ENCODE assay signal across 37 cellular contexts in genomic region chr7:8411103-8411502, GRCh38. TPM values are rescaled to one million over a fixed set of nuclear protein-coding genes. Genes with fewer than 3 reads are reported as not detected.
"Had no signal": no experiment of that assay in that cellular context is flagged by ENCODE, and none has a peak within 500 bp of the region (broad histone marks: within the 10 kb centered on the region; RNA-seq: fewer than 3 reads in every experiment).

No MANE protein-coding gene starts in this region.

- H3K36me3 ChIP-seq: MG63 had no signal

- H3K4me3 ChIP-seq: MG63 had no signal

- DNase-seq: MG63, MM.1S, MV-4-11, NCI-H1048, NCI-H1092, NCI-H1092 treated with DMSO at 0.1 percent for 48 hours, NCI-H1105, NCI-H1105 treated with DMSO at 0.1 percent for 48 hours, NCI-H1417, NCI-H1417 treated with DMSO at 0.1 percent for 48 hours, NCI-H1436, NCI-H1436 treated with DMSO at 0.1 percent for 48 hours, NCI-H146, NCI-H1694, NCI-H1694 treated with DMSO at 0.1 percent for 48 hours, NCI-H187, NCI-H187 treated with DMSO at 0.1 percent for 48 hours, NCI-H1930, NCI-H2029, NCI-H2029 treated with DMSO at 0.1 percent for 48 hours, NCI-H2081, NCI-H2081 treated with DMSO at 0.1 percent for 48 hours, NCI-H2107, NCI-H2171, NCI-H2171 treated with DMSO at 0.1 percent for 48 hours, NCI-H2227 treated with DMSO at 0.1 percent for 48 hours, NCI-H226, NCI-H345, NCI-H446, NCI-H446 treated with DMSO at 0.1 percent for 48 hours, NCI-H510A, NCI-H510A treated with DMSO at 0.1 percent for 48 hours, NCI-H524, NCI-H524 treated with DMSO at 0.1 percent for 48 hours, NCI-H526 had no signal

- H3K27me3 ChIP-seq: MG63 had no signal

- H3K9me3 ChIP-seq: MG63 had no signal

RNA-seq across cellular contexts. Expression of gene NXPH1, which starts 22.3 kb away (rescaled TPM):
- total RNA-seq: M059J, MCF 10A had no signal
